In genomic region chr21:37737497-37737896, GRCh38 we compare ENCODE assay signal across 14 cellular contexts.
"Had no signal": no experiment of that assay in that cellular context is flagged by ENCODE, and none has a peak within 500 bp of the region (broad histone marks: within the 10 kb centered on the region; RNA-seq: fewer than 3 reads in every experiment).

No MANE protein-coding gene starts in this region.

- H3K27ac Mint-ChIP-seq: activated CD4-positive, alpha-beta T cell treated with anti-CD3 and anti-CD28 coated beads, Interleukin-2, amount 10 ng/mL, durations not matched to agents 7 days and 5 days; activated naive CD8-positive, alpha-beta T cell treated with anti-CD3 and anti-CD28 coated beads, Interleukin-2, amount 50 U/mL, for 24 hours; activated T-helper 1 cell treated with anti-CD3 and anti-CD28 coated beads, Interleukin-12 subunit alpha, Interleukin-12 subunit beta, Interleukin-2, Interleukin-4 antibody, amounts not matched to agents 30 ng/mL and 10 ng/mL and 1 ng/mL, durations not matched to agents 14 hours and 24 hours and 36 hours; nephron progenitor cell; stimulated activated naive CD8-positive, alpha-beta T cell treated with anti-CD3 and anti-CD28 coated beads, Interleukin-15, amount 100 ng/mL, for 72 hours; T-helper 2 cell treated with Interferon-gamma antibody and Interleukin-4, amounts not matched to agents 5 μg/mL and 100 μg/mL, for 36 hours had no signal

- H3K4me1 ChIP-seq: prostate gland, sigmoid colon had no signal

- H3K4me3 ChIP-seq: esophagus muscularis mucosa, prostate gland, sigmoid colon had no signal

- H3K27ac ChIP-seq: esophagus muscularis mucosa, prostate gland, sigmoid colon had no signal

- ATAC-seq: activated naive CD8-positive, alpha-beta T cell treated with anti-CD3 and anti-CD28 coated beads, Interleukin-2, amount 50 U/mL, for 24 hours; stimulated activated naive CD8-positive, alpha-beta T cell treated with anti-CD3 and anti-CD28 coated beads, Interleukin-15, amount 100 ng/mL, for 72 hours had no signal

- H3K9me3 Mint-ChIP-seq: activated CD4-positive, alpha-beta T cell treated with anti-CD3 and anti-CD28 coated beads, Interleukin-2, amount 10 ng/mL, durations not matched to agents 7 days and 5 days; activated naive CD8-positive, alpha-beta T cell treated with anti-CD3 and anti-CD28 coated beads, Interleukin-2, amount 50 U/mL, for 24 hours; activated T-helper 1 cell treated with anti-CD3 and anti-CD28 coated beads, Interleukin-12 subunit alpha, Interleukin-12 subunit beta, Interleukin-2, Interleukin-4 antibody, amounts not matched to agents 30 ng/mL and 10 ng/mL and 1 ng/mL, durations not matched to agents 14 hours and 24 hours and 36 hours; nephron progenitor cell; stimulated activated naive CD8-positive, alpha-beta T cell treated with anti-CD3 and anti-CD28 coated beads, Interleukin-15, amount 100 ng/mL, for 72 hours; T-helper 2 cell treated with Interferon-gamma antibody and Interleukin-4, amounts not matched to agents 5 μg/mL and 100 μg/mL, for 36 hours had no signal

- H3K9me3 ChIP-seq: esophagus muscularis mucosa, prostate gland, sigmoid colon had no signal

- H3K36me3 ChIP-seq: esophagus muscularis mucosa, prostate gland, sigmoid colon had no signal

- DNase-seq: activated CD4-positive, alpha-beta T cell treated with anti-CD3 and anti-CD28 coated beads, Interleukin-2, amount 10 ng/mL, durations not matched to agents 7 days and 5 days; activated CD4-positive, CD25-positive, alpha-beta regulatory T cell; activated naive CD4-positive, alpha-beta T cell; activated naive CD8-positive, alpha-beta T cell treated with anti-CD3 and anti-CD28 coated beads, Interleukin-2, amount 50 U/mL, for 24 hours; hypothalamus; nephron progenitor cell; occipital lobe; sigmoid colon; stimulated activated CD4-positive, alpha-beta T cell treated with anti-CD3 and anti-CD28 coated beads, Interleukin-1b, Interleukin-23, amount 100 ng/mL, for 48 hours; stimulated activated naive CD8-positive, alpha-beta T cell treated with anti-CD3 and anti-CD28 coated beads, Interleukin-15, amount 100 ng/mL, for 72 hours had no signal

- H3K4me1 Mint-ChIP-seq: activated CD4-positive, alpha-beta T cell treated with anti-CD3 and anti-CD28 coated beads, Interleukin-2, amount 10 ng/mL, durations not matched to agents 7 days and 5 days; activated naive CD8-positive, alpha-beta T cell treated with anti-CD3 and anti-CD28 coated beads, Interleukin-2, amount 50 U/mL, for 24 hours; stimulated activated naive CD8-positive, alpha-beta T cell treated with anti-CD3 and anti-CD28 coated beads, Interleukin-15, amount 100 ng/mL, for 72 hours had no signal

- H3K4me3 Mint-ChIP-seq: activated CD4-positive, alpha-beta T cell treated with anti-CD3 and anti-CD28 coated beads, Interleukin-2, amount 10 ng/mL, durations not matched to agents 7 days and 5 days; activated naive CD8-positive, alpha-beta T cell treated with anti-CD3 and anti-CD28 coated beads, Interleukin-2, amount 50 U/mL, for 24 hours; activated T-helper 1 cell treated with anti-CD3 and anti-CD28 coated beads, Interleukin-12 subunit alpha, Interleukin-12 subunit beta, Interleukin-2, Interleukin-4 antibody, amounts not matched to agents 30 ng/mL and 10 ng/mL and 1 ng/mL, durations not matched to agents 14 hours and 24 hours and 36 hours; nephron progenitor cell; stimulated activated naive CD8-positive, alpha-beta T cell treated with anti-CD3 and anti-CD28 coated beads, Interleukin-15, amount 100 ng/mL, for 72 hours; T-helper 2 cell treated with Interferon-gamma antibody and Interleukin-4, amounts not matched to agents 5 μg/mL and 100 μg/mL, for 36 hours had no signal
